10 cellular contexts compared by ENCODE assay signal in genomic region chr4:86831262-86832090, GRCh38. TPM values are rescaled to one million over a fixed set of nuclear protein-coding genes. Genes with fewer than 3 reads are reported as not detected.
A peak's percentile ranks its signal among the peaks of the same experiment; 100 is the strongest.
DNase-seq lines count a peak whose midpoint lies in the region; TF ChIP-seq lines count a peak whose summit lies in the region.
"Had no signal": no experiment of that assay in that cellular context is flagged by ENCODE, and none has a peak within 500 bp of the region (broad histone marks: within the 10 kb centered on the region; RNA-seq: fewer than 3 reads in every experiment).

No MANE protein-coding gene starts in this region.

- H3K36me3 ChIP-seq in esophagus squamous epithelium (peaks cover 0 to 34% (median 4%) of the 10 kb centered on the region in 3 donors), BE2C (no peaks in the 10 kb centered on the region), spleen (no peaks in the 10 kb centered on the region)

- intact Hi-C loops in esophagus squamous epithelium (cut with DNase I) (no loop called here), spleen (cut with DNase I; ENCODE audit: low total_unique reads) (no loop called here)

- 53 to 72% methylated on average over 5 of the region's 5 CpGs for WGBS in esophagus squamous epithelium, 2 donors
- 78 to 89% (median 81%) methylated on average over 5 of the region's 5 CpGs for WGBS in spleen, 5 donors

- DNase-seq in GM04503 (ENCODE audit: low read depth), result peak; percentile 78
- DNase-seq in NCI-H226, result peak; percentile 77
- no peak for DNase-seq in esophagus squamous epithelium (lab: John Stamatoyannopoulos, UW)
- peak; percentile 73 for DNase-seq in skeletal muscle cell (ENCODE audit: low read depth)
- DNase-seq in BE2C, result no peak
- DNase-seq in spleen, result no peak
- no peak for DNase-seq in NCI-H774 (lab: John Stamatoyannopoulos, UW)
- DNase-seq in NCI-H1436 (lab: John Stamatoyannopoulos, UW), result no peak
- DNase-seq: NCI-H446 treated with DMSO at 0.1 percent for 48 hours had no signal

- H3K4me3 ChIP-seq in esophagus squamous epithelium (no peak overlapping the region), skeletal muscle cell (ENCODE audit: low read depth, low read length) (no peak overlapping the region), BE2C (ENCODE audit: low read depth, low read length) (no peak overlapping the region), spleen (no peak overlapping the region)
- H3K4me3 ChIP-seq: GM12878 had no signal

- H3K4me1 ChIP-seq in esophagus squamous epithelium (peaks cover 4 to 29% (median 6%) of the 10 kb centered on the region in 3 donors), BE2C (no peaks in the 10 kb centered on the region), spleen (no peaks in the 10 kb centered on the region)

- H3K27me3 ChIP-seq in esophagus squamous epithelium, result no peaks in the 10 kb centered on the region
- H3K27me3 ChIP-seq in BE2C, result no peaks in the 10 kb centered on the region
- no peaks in the 10 kb centered on the region for H3K27me3 ChIP-seq in spleen (replicated peaks in 1 of 7)

- H3K27ac ChIP-seq in esophagus squamous epithelium, result peak overlapping the region; percentile 52 to 87 (median 77)
- no peak overlapping the region for H3K27ac ChIP-seq in spleen

- no peak for TF ChIP-seq POLR2A in esophagus squamous epithelium (IDR thresholded peaks at IDR 0.05)
- no peak for TF ChIP-seq POLR2A in spleen (IDR thresholded peaks at IDR 0.05)

- TF ChIP-seq CTCF in esophagus squamous epithelium (IDR thresholded peaks at IDR 0.05) (no peak), BE2C (IDR thresholded peaks at IDR 0.05; ENCODE audit: low read depth, low read length) (no peak), spleen (IDR thresholded peaks at IDR 0.05 in 8 of 11, conservative IDR thresholded peaks at IDR 0.05 in 3 of 11) (no peak)

- H3K9me3 ChIP-seq in esophagus squamous epithelium, result no peaks in the 10 kb centered on the region
- H3K9me3 ChIP-seq in BE2C, result no peaks in the 10 kb centered on the region
- H3K9me3 ChIP-seq in spleen, result no peaks in the 10 kb centered on the region

RNA-seq across cellular contexts. Expression of gene SLC10A6, which starts 17.7 kb away (rescaled TPM):
- total RNA-seq in esophagus squamous epithelium (10 to 100 TPM; 14.7 to 55.4 (median 20.1) TPM), spleen (1 to 10 TPM in 4 of 7 donors, under 1 TPM in 2, not detected in 1; 0.49 to 3.7 (median 1.1) TPM)
- not detected for polyA plus RNA-seq in BE2C (2012; ENCODE audit: insufficient read depth, insufficient read length, low read depth)
- polyA plus RNA-seq in spleen, result not detected
- total RNA-seq: GM12878 had no signal

Comparison
In these comparisons a context has a peak if more than half of its experiments do, and no peak if none do; other contexts are left out.
1. DNase-seq: peak in GM04503 (single experiment), NCI-H226 (single experiment) and skeletal muscle cell (single experiment); none in esophagus squamous epithelium (single experiment), BE2C (single experiment), spleen (single experiment), NCI-H774 (single experiment) and NCI-H1436 (single experiment).
2. H3K27ac ChIP-seq: peak in esophagus squamous epithelium (4 of 4); none in spleen (0 of 8).